ENCODE assay signal across 13 cellular contexts in genomic region chr3:123042413-123042812, GRCh38. TPM values are rescaled to one million over a fixed set of nuclear protein-coding genes. Genes with fewer than 3 reads are reported as not detected.
"Had no signal": no experiment of that assay in that cellular context is flagged by ENCODE, and none has a peak within 500 bp of the region (broad histone marks: within the 10 kb centered on the region; RNA-seq: fewer than 3 reads in every experiment).

No MANE protein-coding gene starts in this region.

- ATAC-seq: activated CD4-positive, alpha-beta T cell treated with anti-CD3 and anti-CD28 coated beads for 36 hours; gastrocnemius medialis; naive thymus-derived CD8-positive, alpha-beta T cell; stimulated activated effector memory CD8-positive, alpha-beta T cell treated with anti-CD3 and anti-CD28 coated beads, Interleukin-12 subunit alpha, Interleukin-12 subunit beta, amount 100 ng/mL, for 72 hours had no signal

- H3K27ac ChIP-seq: gastrocnemius medialis, thoracic aorta, WERI-Rb-1 had no signal

- DNase-seq: activated CD4-positive, alpha-beta memory T cell treated with anti-CD3 and anti-CD28 coated beads, Interleukin-2, amount 10 ng/mL, durations not matched to agents 7 days and 5 days; activated CD4-positive, alpha-beta T cell treated with anti-CD3 and anti-CD28 coated beads for 36 hours; activated naive CD4-positive, alpha-beta T cell treated with anti-CD3 and anti-CD28 coated beads, Interleukin-2, amount 10 ng/mL, durations not matched to agents 7 days and 5 days; activated T-cell treated with anti-CD3 and anti-CD28 coated beads, Interleukin-2, amount 50 U/mL, for 24 hours; erythroblast; gastrocnemius medialis; left cardiac atrium; mammary epithelial cell; naive thymus-derived CD8-positive, alpha-beta T cell; WERI-Rb-1 had no signal

- H3K4me1 ChIP-seq: gastrocnemius medialis had no signal

- H3K9me3 ChIP-seq: gastrocnemius medialis, thoracic aorta had no signal

- H3K4me3 ChIP-seq: gastrocnemius medialis, thoracic aorta had no signal

- H3K36me3 ChIP-seq: gastrocnemius medialis, thoracic aorta, WERI-Rb-1 had no signal

RNA-seq across cellular contexts. Expression of gene SEMA5B, which starts 14.8 kb away (rescaled TPM):
- total RNA-seq: activated CD4-positive, alpha-beta T cell treated with anti-CD3 and anti-CD28 coated beads for 36 hours; mononuclear cell had no signal
